22 cellular contexts compared by ENCODE assay signal in genomic region chr9:99054581-99054980, GRCh38. TPM values are rescaled to one million over a fixed set of nuclear protein-coding genes. Genes with fewer than 3 reads are reported as not detected.
DNase-seq lines count a peak whose midpoint lies in the region; ATAC-seq and TF ChIP-seq lines count a peak whose summit lies in the region.
"Had no signal": no experiment of that assay in that cellular context is flagged by ENCODE, and none has a peak within 500 bp of the region (broad histone marks: within the 10 kb centered on the region; RNA-seq: fewer than 3 reads in every experiment).

No MANE protein-coding gene starts in this region.

- H3K36me3 ChIP-seq in PC-3 (ENCODE audit: low read depth, low read length) (no peaks in the 10 kb centered on the region), mammary epithelial cell (ENCODE audit: insufficient read depth, low read length) (no peaks in the 10 kb centered on the region)
- H3K36me3 ChIP-seq: lower lobe of right lung, neural progenitor cell, upper lobe of left lung, WERI-Rb-1 had no signal

- peak overlapping the region; percentile 57 for H3K9ac ChIP-seq in PC-3 (ENCODE audit: low read length)
- no peak overlapping the region for H3K9ac ChIP-seq in mammary epithelial cell (ENCODE audit: insufficient read depth, low read length)
- H3K9ac ChIP-seq: neural progenitor cell had no signal

- no peaks in the 10 kb centered on the region for H3K27me3 ChIP-seq in PC-3 (ENCODE audit: low read length)
- H3K27me3 ChIP-seq in mammary epithelial cell (ENCODE audit: insufficient read depth, low read length): no peaks in the 10 kb centered on the region
- H3K27me3 ChIP-seq: neural progenitor cell, upper lobe of left lung had no signal

- no peaks in the 10 kb centered on the region for H3K9me3 ChIP-seq in PC-3 (ENCODE audit: low read length)
- H3K9me3 ChIP-seq in mammary epithelial cell (replicated peaks; ENCODE audit: insufficient read depth, low read length): no peaks in the 10 kb centered on the region
- H3K9me3 ChIP-seq: lower lobe of right lung, upper lobe of left lung had no signal

- H3K4me2 ChIP-seq in PC-3 (ENCODE audit: low read length): peak overlapping the region; percentile 31
- H3K4me2 ChIP-seq in mammary epithelial cell (ENCODE audit: insufficient read depth, low read depth, low read length): peak overlapping the region; percentile 10
- H3K4me2 ChIP-seq: neural progenitor cell had no signal

- H3F3A ChIP-seq in PC-3 (ENCODE audit: low read length, unreplicated experiment): peaks cover 6% of the 10 kb centered on the region

- peak; percentile 41 for DNase-seq in GM03348 (ENCODE audit: low spot score)
- peak; percentile 64 for DNase-seq in PC-3
- DNase-seq in mammary epithelial cell: peak; percentile 54
- DNase-seq in renal cortical epithelial cell (ENCODE audit: low read depth): peak; percentile 87
- DNase-seq in SHP77 treated with DMSO at 0.1 percent for 48 hours (lab: John Stamatoyannopoulos, UW): no peak
- no peak for DNase-seq in NCI-H2227 treated with DMSO at 0.1 percent for 48 hours (lab: John Stamatoyannopoulos, UW)
- no peak for DNase-seq in GM19238 (ENCODE audit: insufficient read length, low spot score)
- DNase-seq: activated CD4-positive, alpha-beta T cell treated with anti-CD3 and anti-CD28 coated beads, Interleukin-2, amount 10 ng/mL, durations not matched to agents 24 days and 14 days; activated CD8-positive, alpha-beta memory T cell treated with anti-CD3 and anti-CD28 coated beads, Interleukin-2, amount 10 ng/mL, durations not matched to agents 7 days and 5 days; activated naive CD4-positive, alpha-beta T cell treated with anti-CD3 and anti-CD28 coated beads, Interleukin-2, amount 10 ng/mL, durations not matched to agents 7 days and 5 days; AML-193; amygdala; CD8-positive, alpha-beta memory T cell; dermis blood vessel endothelial cell; lower lobe of right lung; NCI-H1436 treated with DMSO at 0.1 percent for 48 hours; NCI-H510A treated with DMSO at 0.1 percent for 48 hours; upper lobe of left lung had no signal

- dilution Hi-C loops in mammary epithelial cell (cut with HindIII; ENCODE audit: low sequenced_read_pairs): no loop called here

- ATAC-seq in PC-3: no peak
- ATAC-seq in HG03097 (IDR thresholded peaks at IDR 0.05; ENCODE audit: low FRiP score, unreplicated experiment): no peak
- ATAC-seq: activated CD8-positive, alpha-beta memory T cell treated with anti-CD3 and anti-CD28 coated beads, Interleukin-2, amount 10 ng/mL, durations not matched to agents 7 days and 5 days; GM12878; lower lobe of right lung had no signal

- CTCF ChIA-PET in PC-3 (lab: Charles Lee): no interaction called here
- CTCF ChIA-PET in mammary epithelial cell (lab: Charles Lee; ENCODE audit: low non-redundant PET): no interaction called here

- H3K79me2 ChIP-seq in PC-3 (ENCODE audit: low read length): no peaks in the 10 kb centered on the region
- no peaks in the 10 kb centered on the region for H3K79me2 ChIP-seq in mammary epithelial cell (ENCODE audit: insufficient read depth, low read length)

- H2AFZ ChIP-seq in PC-3 (ENCODE audit: low read length) (no peak overlapping the region), mammary epithelial cell (ENCODE audit: low read depth, low read length) (no peak overlapping the region)
- H2AFZ ChIP-seq: neural progenitor cell had no signal

- BruUV-seq in PC-3 (replicated peaks; lab: Mats Ljungman, UMichigan): no TSS peak
- BruUV-seq in mammary epithelial cell (replicated peaks; lab: Mats Ljungman, UMichigan): no TSS peak

- H4K20me1 ChIP-seq in PC-3 (ENCODE audit: low read length): no peaks in the 10 kb centered on the region
- no peaks in the 10 kb centered on the region for H4K20me1 ChIP-seq in mammary epithelial cell (ENCODE audit: insufficient read depth, low read length)

- H3K27ac ChIP-seq in PC-3 (ENCODE audit: low read length) (peak overlapping the region; percentile 96), mammary epithelial cell (ENCODE audit: insufficient read depth, low read depth, low read length) (no peak overlapping the region)
- H3K27ac ChIP-seq: lower lobe of right lung, neural progenitor cell, upper lobe of left lung, WERI-Rb-1 had no signal

- POLR2A ChIA-PET in PC-3 (lab: Charles Lee; ENCODE audit: unreplicated experiment): no interaction called here

- 51% methylated on average over 2 of the region's 2 CpGs for WGBS in mammary epithelial cell (ENCODE audit: low coverage, missing lambda C conversion rate)

- intact Hi-C loops in PC-3 (cut with micrococcal nuclease): no loop called here
- intact Hi-C loops in mammary epithelial cell (cut with micrococcal nuclease): no loop called here

- no peak overlapping the region for H3K4me3 ChIP-seq in PC-3 (ENCODE audit: low read length)
- no peak overlapping the region for H3K4me3 ChIP-seq in mammary epithelial cell (replicated peaks in 1 of 3; ENCODE audit: insufficient read depth in 1 of 3, low read depth in 2 of 3, low read length in 3 of 3)
- H3K4me3 ChIP-seq: GM12878, lower lobe of right lung, neural progenitor cell, upper lobe of left lung had no signal

- in situ Hi-C loops in mammary epithelial cell (cut with MboI; ENCODE audit: low sequenced_read_pairs in 2 of 2): no loop called here

- no peaks in the 10 kb centered on the region for H3K9me2 ChIP-seq in PC-3 (replicated peaks; ENCODE audit: low read length)

- no peak for TF ChIP-seq CTCF in PC-3 (conservative IDR thresholded peaks at IDR 0.05; ENCODE audit: low read depth, low read length)
- TF ChIP-seq CTCF in mammary epithelial cell (conservative IDR thresholded peaks at IDR 0.05 in 1 of 2, IDR thresholded peaks at IDR 0.05 in 1 of 2; ENCODE audit: extremely low read depth in 1 of 2, insufficient read depth in 1 of 2, low read depth in 1 of 2, low read length in 2 of 2): no peak

- H3K4me1 ChIP-seq in PC-3 (ENCODE audit: insufficient read depth, low read length) (peaks cover 95% of the 10 kb centered on the region), mammary epithelial cell (ENCODE audit: insufficient read depth, low read length) (peaks cover 46% of the 10 kb centered on the region)
- H3K4me1 ChIP-seq: neural progenitor cell had no signal

RNA-seq across cellular contexts. Expression of gene TGFBR1, which starts 50.3 kb away (rescaled TPM):
- total RNA-seq in PC-3 (2014; rRNA removed): 9.5 and 13.2 TPM in 2 replicates
- 100 to 1,000 TPM in 1 of 2 donors, 10 to 100 TPM in 1; 48.2 to 102 TPM for total RNA-seq in mammary epithelial cell
- polyA plus RNA-seq in mammary epithelial cell: 20.5 TPM
- 107 TPM for polyA minus RNA-seq in mammary epithelial cell
- 209 and 317 TPM in 2 replicates for total RNA-seq in renal cortical epithelial cell

Comparison
In these comparisons a context has a peak if more than half of its experiments do, and no peak if none do; other contexts are left out.
1. DNase-seq: peak in GM03348 (single experiment), PC-3 (single experiment), mammary epithelial cell (single experiment) and renal cortical epithelial cell (single experiment); none in SHP77 treated with DMSO at 0.1 percent for 48 hours (single experiment), NCI-H2227 treated with DMSO at 0.1 percent for 48 hours (single experiment) and GM19238 (single experiment).